Comparison of ENCODE assay signal across 19 cellular contexts in the genomic region with DNA sequence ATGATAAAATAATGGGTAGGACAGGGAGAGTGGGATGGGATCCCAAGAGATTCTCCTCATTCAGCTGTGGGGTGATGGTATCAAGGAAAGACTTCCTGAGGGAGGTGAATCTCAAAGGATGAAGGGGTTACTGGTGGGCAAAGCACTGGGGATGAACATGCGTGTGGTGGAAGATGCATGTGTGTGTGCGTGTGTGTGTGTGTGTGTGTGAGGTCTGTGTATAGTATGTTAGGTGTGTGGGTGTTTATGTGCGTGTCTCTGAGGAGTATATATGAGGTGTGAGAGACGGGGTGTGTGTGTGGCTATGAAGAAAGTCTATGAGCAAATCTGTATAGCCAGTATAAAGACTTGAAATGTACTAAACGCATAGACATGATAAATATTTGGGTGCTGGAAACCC.
"Had no signal": no experiment of that assay in that cellular context is flagged by ENCODE, and none has a peak within 500 bp of the region (broad histone marks: within the 10 kb centered on the region; RNA-seq: fewer than 3 reads in every experiment).

No MANE protein-coding gene starts in this region.

- H3K4me2 ChIP-seq: neural progenitor cell had no signal

- H3K36me3 Mint-ChIP-seq: activated naive CD8-positive, alpha-beta T cell treated with anti-CD3 and anti-CD28 coated beads for 36 hours; neural progenitor cell; T-cell had no signal

- H2AFZ ChIP-seq: neural progenitor cell had no signal

- DNase-seq: activated CD8-positive, alpha-beta memory T cell treated with anti-CD3 and anti-CD28 coated beads for 24 hours; activated CD8-positive, alpha-beta memory T cell treated with anti-CD3 and anti-CD28 coated beads, Interleukin-2, amount 50 U/mL, for 4 hours; activated naive CD4-positive, alpha-beta T cell treated with Interleukin-2 at 50 U/mL for 16 hours; activated naive CD8-positive, alpha-beta T cell treated with anti-CD3 and anti-CD28 coated beads for 36 hours; activated T-cell treated with anti-CD3 and anti-CD28 coated beads, Interleukin-2, amount 50 U/mL, for 24 hours; esophagus squamous epithelium; heart right ventricle; lower lobe of right lung; naive thymus-derived CD4-positive, alpha-beta T cell; posterior cingulate gyrus; stimulated activated CD4-positive, alpha-beta T cell treated with anti-CD3 and anti-CD28 coated beads, Interleukin-15, amount 100 ng/mL, for 24 hours; stimulated activated naive CD8-positive, alpha-beta T cell treated with anti-CD3 and anti-CD28 coated beads, Interleukin-15, Interleukin-2, amounts not matched to agents 100 U/mL and 50 U/mL, for 24 hours; T-cell; T-helper 9 cell had no signal

- H3K9me3 Mint-ChIP-seq: activated T-helper 17 cell treated with anti-CD3 and anti-CD28 coated beads, Interleukin-2, amount 50 U/mL, for 72 hours; central memory CD8-positive, alpha-beta T cell; neural progenitor cell; T-cell had no signal

- H3K9ac ChIP-seq: neural progenitor cell had no signal

- H3K27me3 Mint-ChIP-seq: activated naive CD8-positive, alpha-beta T cell treated with anti-CD3 and anti-CD28 coated beads for 36 hours; central memory CD8-positive, alpha-beta T cell; naive thymus-derived CD4-positive, alpha-beta T cell; T-cell had no signal

- H3K27me3 ChIP-seq: esophagus squamous epithelium, heart right ventricle, neural progenitor cell had no signal

- ATAC-seq: activated T-helper 17 cell treated with anti-CD3 and anti-CD28 coated beads, Interleukin-2, amount 50 U/mL, for 72 hours; heart right ventricle; left lobe of liver; naive thymus-derived CD4-positive, alpha-beta T cell; sciatic nerve; stimulated activated naive CD8-positive, alpha-beta T cell treated with anti-CD3 and anti-CD28 coated beads, Interleukin-15, Interleukin-2, amounts not matched to agents 100 U/mL and 50 U/mL, for 24 hours; T-cell had no signal

- H3K36me3 ChIP-seq: esophagus squamous epithelium, heart right ventricle, lower lobe of right lung, neural progenitor cell had no signal

- H3K4me3 ChIP-seq: esophagus squamous epithelium, heart right ventricle, lower lobe of right lung, neural progenitor cell had no signal

- H3K27ac Mint-ChIP-seq: activated naive CD8-positive, alpha-beta T cell treated with anti-CD3 and anti-CD28 coated beads for 36 hours; activated T-cell treated with anti-CD3 and anti-CD28 coated beads, Interleukin-2, amount 50 U/mL, for 24 hours; activated T-helper 17 cell treated with anti-CD3 and anti-CD28 coated beads, Interleukin-2, amount 50 U/mL, for 72 hours; naive thymus-derived CD4-positive, alpha-beta T cell; neural progenitor cell; T-cell had no signal

- H3K9me3 ChIP-seq: esophagus squamous epithelium, heart right ventricle, lower lobe of right lung had no signal

- H3K4me1 ChIP-seq: lower lobe of right lung, neural progenitor cell had no signal

- H3K27ac ChIP-seq: heart right ventricle, lower lobe of right lung, neural progenitor cell had no signal

- H3K4me3 Mint-ChIP-seq: activated naive CD8-positive, alpha-beta T cell treated with anti-CD3 and anti-CD28 coated beads for 36 hours; activated T-cell treated with anti-CD3 and anti-CD28 coated beads, Interleukin-2, amount 50 U/mL, for 24 hours; activated T-helper 17 cell treated with anti-CD3 and anti-CD28 coated beads, Interleukin-2, amount 50 U/mL, for 72 hours; central memory CD8-positive, alpha-beta T cell; naive thymus-derived CD4-positive, alpha-beta T cell; neural progenitor cell; T-cell had no signal
